1 cellular context compared by ENCODE assay signal in genomic region chr6:130518588-130518987, GRCh38.
TF ChIP-seq lines count a peak whose summit lies in the region.

No MANE protein-coding gene starts in this region.

TF ChIP-seq in GM12878, 131 proteins besides CTCF, POLR2A, EP300 and RAD21 (continued from another document):
- no peak for TF ChIP-seq POLR2AphosphoS5 (IDR thresholded peaks at IDR 0.05; ENCODE audit: low read length)
- TF ChIP-seq RAD51 (IDR thresholded peaks at IDR 0.05), result no peak
- peak; percentile 44 for TF ChIP-seq ATF7 (IDR thresholded peaks at IDR 0.05; ENCODE audit: low read depth)
- TF ChIP-seq, protein P1, sequence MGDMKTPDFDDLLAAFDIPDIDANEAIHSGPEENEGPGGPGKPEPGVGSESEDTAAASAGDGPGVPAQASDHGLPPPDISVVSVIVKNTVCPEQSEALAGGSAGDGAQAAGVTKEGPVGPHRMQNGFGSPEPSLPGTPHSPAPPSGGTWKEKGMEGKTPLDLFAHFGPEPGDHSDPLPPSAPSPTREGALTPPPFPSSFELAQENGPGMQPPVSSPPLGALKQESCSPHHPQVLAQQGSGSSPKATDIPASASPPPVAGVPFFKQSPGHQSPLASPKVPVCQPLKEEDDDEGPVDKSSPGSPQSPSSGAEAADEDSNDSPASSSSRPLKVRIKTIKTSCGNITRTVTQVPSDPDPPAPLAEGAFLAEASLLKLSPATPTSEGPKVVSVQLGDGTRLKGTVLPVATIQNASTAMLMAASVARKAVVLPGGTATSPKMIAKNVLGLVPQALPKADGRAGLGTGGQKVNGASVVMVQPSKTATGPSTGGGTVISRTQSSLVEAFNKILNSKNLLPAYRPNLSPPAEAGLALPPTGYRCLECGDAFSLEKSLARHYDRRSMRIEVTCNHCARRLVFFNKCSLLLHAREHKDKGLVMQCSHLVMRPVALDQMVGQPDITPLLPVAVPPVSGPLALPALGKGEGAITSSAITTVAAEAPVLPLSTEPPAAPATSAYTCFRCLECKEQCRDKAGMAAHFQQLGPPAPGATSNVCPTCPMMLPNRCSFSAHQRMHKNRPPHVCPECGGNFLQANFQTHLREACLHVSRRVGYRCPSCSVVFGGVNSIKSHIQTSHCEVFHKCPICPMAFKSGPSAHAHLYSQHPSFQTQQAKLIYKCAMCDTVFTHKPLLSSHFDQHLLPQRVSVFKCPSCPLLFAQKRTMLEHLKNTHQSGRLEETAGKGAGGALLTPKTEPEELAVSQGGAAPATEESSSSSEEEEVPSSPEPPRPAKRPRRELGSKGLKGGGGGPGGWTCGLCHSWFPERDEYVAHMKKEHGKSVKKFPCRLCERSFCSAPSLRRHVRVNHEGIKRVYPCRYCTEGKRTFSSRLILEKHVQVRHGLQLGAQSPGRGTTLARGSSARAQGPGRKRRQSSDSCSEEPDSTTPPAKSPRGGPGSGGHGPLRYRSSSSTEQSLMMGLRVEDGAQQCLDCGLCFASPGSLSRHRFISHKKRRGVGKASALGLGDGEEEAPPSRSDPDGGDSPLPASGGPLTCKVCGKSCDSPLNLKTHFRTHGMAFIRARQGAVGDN (IDR thresholded peaks at IDR 0.05), result 0 out of 2 replicates have a peak, but pooled peaks have one; percentile 21
